Comparison of ENCODE assay signal across 1 cellular context in the genomic region with DNA sequence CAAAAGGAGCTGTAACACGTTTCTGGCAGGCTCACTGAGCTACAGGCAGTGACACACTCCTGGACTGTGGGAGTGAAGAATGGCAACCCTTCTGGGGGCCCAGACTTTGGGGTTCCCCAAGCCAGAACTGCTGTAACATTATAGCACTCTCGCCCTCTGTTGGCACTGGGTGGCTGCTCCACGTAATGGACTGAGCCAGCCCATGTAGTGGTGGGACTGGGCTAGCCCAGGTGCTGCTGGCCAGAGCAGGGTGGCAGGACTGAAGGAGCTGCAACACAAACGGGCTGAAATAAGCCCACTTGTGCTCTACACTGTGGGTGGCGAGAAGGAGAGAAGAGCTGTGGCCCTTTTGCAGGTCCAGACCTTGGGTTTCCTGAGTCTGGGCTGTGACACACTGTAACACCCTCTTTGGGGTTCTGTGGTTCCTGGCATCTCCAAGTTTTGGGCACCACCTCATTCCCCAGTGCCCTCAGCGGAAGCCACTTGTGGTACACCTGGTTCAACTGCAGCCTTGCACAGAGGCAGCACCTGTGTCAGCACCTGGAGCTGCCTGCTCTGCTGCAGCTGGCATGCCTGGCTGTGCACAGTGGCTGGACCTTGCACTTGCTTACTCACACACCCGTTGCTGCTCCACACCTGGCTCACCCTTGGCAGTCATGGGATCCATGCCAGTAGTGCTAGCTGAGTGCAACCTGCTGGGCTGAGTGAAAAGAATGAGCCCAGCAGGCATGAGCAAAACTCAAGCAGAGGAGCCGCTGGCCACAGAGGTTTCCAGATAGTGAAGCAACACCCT.
TF ChIP-seq lines count a peak whose summit lies in the region.

No MANE protein-coding gene starts in this region.

TF ChIP-seq in HepG2, 621 proteins besides CTCF, POLR2A, EP300 and RAD21 (continued from another document):
- TF ChIP-seq, protein P1, sequence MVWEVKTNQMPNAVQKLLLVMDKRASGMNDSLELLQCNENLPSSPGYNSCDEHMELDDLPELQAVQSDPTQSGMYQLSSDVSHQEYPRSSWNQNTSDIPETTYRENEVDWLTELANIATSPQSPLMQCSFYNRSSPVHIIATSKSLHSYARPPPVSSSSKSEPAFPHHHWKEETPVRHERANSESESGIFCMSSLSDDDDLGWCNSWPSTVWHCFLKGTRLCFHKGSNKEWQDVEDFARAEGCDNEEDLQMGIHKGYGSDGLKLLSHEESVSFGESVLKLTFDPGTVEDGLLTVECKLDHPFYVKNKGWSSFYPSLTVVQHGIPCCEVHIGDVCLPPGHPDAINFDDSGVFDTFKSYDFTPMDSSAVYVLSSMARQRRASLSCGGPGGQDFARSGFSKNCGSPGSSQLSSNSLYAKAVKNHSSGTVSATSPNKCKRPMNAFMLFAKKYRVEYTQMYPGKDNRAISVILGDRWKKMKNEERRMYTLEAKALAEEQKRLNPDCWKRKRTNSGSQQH (CRISPR knock-in tag; IDR thresholded peaks at IDR 0.05; ENCODE audit: low read depth), result no peak
- TF ChIP-seq, protein P2, sequence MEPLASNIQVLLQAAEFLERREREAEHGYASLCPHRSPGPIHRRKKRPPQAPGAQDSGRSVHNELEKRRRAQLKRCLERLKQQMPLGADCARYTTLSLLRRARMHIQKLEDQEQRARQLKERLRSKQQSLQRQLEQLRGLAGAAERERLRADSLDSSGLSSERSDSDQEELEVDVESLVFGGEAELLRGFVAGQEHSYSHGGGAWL (CRISPR knock-in tag; IDR thresholded peaks at IDR 0.05), result no peak
- TF ChIP-seq RXRB (CRISPR knock-in tag; IDR thresholded peaks at IDR 0.05; ENCODE audit: borderline replicate concordance) (no peak), DMAP1 (CRISPR knock-in tag; IDR thresholded peaks at IDR 0.05) (no peak), ZNF264 (CRISPR knock-in tag; IDR thresholded peaks at IDR 0.05) (no peak), BRCA1 (CRISPR knock-in tag; IDR thresholded peaks at IDR 0.05) (no peak), ZNF138 (CRISPR knock-in tag; IDR thresholded peaks at IDR 0.05; ENCODE audit: low read depth) (no peak), MTF1 (CRISPR knock-in tag; IDR thresholded peaks at IDR 0.05) (no peak), MYC (CRISPR knock-in tag; IDR thresholded peaks at IDR 0.05; ENCODE audit: borderline replicate concordance) (no peak), ARHGAP35 (CRISPR knock-in tag; IDR thresholded peaks at IDR 0.05; ENCODE audit: borderline replicate concordance) (no peak), RFXANK (CRISPR knock-in tag; IDR thresholded peaks at IDR 0.05) (no peak), ZNF776 (CRISPR knock-in tag; IDR thresholded peaks at IDR 0.05) (no peak)
- TF ChIP-seq, protein P3, sequence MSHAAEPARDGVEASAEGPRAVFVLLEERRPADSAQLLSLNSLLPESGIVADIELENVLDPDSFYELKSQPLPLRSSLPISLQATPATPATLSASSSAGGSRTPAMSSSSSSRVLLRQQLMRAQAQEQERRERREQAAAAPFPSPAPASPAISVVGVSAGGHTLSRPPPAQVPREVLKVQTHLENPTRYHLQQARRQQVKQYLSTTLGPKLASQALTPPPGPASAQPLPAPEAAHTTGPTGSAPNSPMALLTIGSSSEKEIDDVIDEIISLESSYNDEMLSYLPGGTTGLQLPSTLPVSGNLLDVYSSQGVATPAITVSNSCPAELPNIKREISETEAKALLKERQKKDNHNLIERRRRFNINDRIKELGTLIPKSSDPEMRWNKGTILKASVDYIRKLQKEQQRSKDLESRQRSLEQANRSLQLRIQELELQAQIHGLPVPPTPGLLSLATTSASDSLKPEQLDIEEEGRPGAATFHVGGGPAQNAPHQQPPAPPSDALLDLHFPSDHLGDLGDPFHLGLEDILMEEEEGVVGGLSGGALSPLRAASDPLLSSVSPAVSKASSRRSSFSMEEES (CRISPR knock-in tag; IDR thresholded peaks at IDR 0.05), result no peak
- TF ChIP-seq, protein P4, sequence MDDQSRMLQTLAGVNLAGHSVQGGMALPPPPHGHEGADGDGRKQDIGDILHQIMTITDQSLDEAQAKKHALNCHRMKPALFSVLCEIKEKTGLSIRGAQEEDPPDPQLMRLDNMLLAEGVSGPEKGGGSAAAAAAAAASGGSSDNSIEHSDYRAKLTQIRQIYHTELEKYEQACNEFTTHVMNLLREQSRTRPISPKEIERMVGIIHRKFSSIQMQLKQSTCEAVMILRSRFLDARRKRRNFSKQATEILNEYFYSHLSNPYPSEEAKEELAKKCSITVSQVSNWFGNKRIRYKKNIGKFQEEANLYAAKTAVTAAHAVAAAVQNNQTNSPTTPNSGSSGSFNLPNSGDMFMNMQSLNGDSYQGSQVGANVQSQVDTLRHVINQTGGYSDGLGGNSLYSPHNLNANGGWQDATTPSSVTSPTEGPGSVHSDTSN (CRISPR knock-in tag; IDR thresholded peaks at IDR 0.05; ENCODE audit: borderline replicate concordance), result no peak
